1 cellular context compared by ENCODE assay signal in the genomic region with DNA sequence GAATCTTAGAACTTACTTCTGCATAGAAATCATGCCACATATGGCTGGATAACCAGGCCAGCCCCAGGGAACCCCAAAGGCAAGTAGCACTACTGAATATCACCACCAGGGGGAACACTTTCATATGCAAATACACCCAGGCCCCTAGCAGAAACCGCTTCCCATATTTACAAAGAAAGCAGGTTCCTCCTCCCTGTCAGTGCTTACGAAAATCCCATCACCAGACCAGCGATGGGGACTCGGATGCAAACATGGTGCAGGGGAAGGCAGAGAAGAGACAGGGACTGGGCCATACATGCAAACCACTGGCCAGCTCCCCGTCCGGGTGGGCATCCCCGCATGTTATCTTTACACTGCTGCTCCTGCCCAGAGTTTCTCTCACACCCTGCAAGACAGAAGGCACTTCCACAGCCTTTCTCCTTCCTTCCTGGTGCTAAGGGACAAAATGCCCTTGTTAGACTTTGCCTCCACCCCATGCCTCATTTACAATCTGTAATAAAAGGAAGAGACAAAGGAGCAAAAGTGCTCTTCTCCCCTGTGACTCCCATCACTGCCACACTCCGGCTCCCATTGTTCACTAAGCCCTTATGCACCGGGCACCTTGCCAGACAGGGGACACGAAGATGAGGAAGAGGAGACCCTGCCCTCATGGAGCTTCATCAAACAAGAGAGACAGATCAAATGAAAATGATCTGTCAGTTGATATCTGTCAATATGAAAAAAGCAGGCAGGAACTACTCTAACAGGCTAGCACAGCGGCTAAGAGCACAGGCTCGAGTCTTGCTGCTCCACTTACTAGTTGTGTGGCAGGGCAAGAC.
A peak's percentile ranks its signal among the peaks of the same experiment; 100 is the strongest.
TF ChIP-seq lines count a peak whose summit lies in the region.

No MANE protein-coding gene starts in this region.

TF ChIP-seq in HepG2, 621 proteins besides CTCF, POLR2A, EP300 and RAD21 (continued from another document and continues in another):
- TF ChIP-seq, protein P1, sequence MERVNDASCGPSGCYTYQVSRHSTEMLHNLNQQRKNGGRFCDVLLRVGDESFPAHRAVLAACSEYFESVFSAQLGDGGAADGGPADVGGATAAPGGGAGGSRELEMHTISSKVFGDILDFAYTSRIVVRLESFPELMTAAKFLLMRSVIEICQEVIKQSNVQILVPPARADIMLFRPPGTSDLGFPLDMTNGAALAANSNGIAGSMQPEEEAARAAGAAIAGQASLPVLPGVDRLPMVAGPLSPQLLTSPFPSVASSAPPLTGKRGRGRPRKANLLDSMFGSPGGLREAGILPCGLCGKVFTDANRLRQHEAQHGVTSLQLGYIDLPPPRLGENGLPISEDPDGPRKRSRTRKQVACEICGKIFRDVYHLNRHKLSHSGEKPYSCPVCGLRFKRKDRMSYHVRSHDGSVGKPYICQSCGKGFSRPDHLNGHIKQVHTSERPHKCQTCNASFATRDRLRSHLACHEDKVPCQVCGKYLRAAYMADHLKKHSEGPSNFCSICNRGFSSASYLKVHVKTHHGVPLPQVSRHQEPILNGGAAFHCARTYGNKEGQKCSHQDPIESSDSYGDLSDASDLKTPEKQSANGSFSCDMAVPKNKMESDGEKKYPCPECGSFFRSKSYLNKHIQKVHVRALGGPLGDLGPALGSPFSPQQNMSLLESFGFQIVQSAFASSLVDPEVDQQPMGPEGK (CRISPR knock-in tag; IDR thresholded peaks at IDR 0.05), result 0 out of 2 replicates have a peak, but pooled peaks have one; percentile 17
- no peak for TF ChIP-seq AGO2 (optimal IDR thresholded peaks at IDR 0.05; ENCODE audit: low read depth, low read length)
- no peak for TF ChIP-seq ZNF326 (CRISPR knock-in tag; IDR thresholded peaks at IDR 0.05; ENCODE audit: borderline replicate concordance)
- TF ChIP-seq, protein P2, sequence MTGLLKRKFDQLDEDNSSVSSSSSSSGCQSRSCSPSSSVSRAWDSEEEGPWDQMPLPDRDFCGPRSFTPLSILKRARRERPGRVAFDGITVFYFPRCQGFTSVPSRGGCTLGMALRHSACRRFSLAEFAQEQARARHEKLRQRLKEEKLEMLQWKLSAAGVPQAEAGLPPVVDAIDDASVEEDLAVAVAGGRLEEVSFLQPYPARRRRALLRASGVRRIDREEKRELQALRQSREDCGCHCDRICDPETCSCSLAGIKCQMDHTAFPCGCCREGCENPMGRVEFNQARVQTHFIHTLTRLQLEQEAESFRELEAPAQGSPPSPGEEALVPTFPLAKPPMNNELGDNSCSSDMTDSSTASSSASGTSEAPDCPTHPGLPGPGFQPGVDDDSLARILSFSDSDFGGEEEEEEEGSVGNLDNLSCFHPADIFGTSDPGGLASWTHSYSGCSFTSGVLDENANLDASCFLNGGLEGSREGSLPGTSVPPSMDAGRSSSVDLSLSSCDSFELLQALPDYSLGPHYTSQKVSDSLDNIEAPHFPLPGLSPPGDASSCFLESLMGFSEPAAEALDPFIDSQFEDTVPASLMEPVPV (CRISPR knock-in tag; IDR thresholded peaks at IDR 0.05), result no peak
- TF ChIP-seq, protein P3, sequence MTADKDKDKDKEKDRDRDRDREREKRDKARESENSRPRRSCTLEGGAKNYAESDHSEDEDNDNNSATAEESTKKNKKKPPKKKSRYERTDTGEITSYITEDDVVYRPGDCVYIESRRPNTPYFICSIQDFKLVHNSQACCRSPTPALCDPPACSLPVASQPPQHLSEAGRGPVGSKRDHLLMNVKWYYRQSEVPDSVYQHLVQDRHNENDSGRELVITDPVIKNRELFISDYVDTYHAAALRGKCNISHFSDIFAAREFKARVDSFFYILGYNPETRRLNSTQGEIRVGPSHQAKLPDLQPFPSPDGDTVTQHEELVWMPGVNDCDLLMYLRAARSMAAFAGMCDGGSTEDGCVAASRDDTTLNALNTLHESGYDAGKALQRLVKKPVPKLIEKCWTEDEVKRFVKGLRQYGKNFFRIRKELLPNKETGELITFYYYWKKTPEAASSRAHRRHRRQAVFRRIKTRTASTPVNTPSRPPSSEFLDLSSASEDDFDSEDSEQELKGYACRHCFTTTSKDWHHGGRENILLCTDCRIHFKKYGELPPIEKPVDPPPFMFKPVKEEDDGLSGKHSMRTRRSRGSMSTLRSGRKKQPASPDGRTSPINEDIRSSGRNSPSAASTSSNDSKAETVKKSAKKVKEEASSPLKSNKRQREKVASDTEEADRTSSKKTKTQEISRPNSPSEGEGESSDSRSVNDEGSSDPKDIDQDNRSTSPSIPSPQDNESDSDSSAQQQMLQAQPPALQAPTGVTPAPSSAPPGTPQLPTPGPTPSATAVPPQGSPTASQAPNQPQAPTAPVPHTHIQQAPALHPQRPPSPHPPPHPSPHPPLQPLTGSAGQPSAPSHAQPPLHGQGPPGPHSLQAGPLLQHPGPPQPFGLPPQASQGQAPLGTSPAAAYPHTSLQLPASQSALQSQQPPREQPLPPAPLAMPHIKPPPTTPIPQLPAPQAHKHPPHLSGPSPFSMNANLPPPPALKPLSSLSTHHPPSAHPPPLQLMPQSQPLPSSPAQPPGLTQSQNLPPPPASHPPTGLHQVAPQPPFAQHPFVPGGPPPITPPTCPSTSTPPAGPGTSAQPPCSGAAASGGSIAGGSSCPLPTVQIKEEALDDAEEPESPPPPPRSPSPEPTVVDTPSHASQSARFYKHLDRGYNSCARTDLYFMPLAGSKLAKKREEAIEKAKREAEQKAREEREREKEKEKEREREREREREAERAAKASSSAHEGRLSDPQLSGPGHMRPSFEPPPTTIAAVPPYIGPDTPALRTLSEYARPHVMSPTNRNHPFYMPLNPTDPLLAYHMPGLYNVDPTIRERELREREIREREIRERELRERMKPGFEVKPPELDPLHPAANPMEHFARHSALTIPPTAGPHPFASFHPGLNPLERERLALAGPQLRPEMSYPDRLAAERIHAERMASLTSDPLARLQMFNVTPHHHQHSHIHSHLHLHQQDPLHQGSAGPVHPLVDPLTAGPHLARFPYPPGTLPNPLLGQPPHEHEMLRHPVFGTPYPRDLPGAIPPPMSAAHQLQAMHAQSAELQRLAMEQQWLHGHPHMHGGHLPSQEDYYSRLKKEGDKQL (CRISPR knock-in tag; IDR thresholded peaks at IDR 0.05; ENCODE audit: low read depth), result no peak
- TF ChIP-seq ETV5 (CRISPR knock-in tag; IDR thresholded peaks at IDR 0.05; ENCODE audit: borderline replicate concordance), result no peak
- TF ChIP-seq ZKSCAN5 (CRISPR knock-in tag; IDR thresholded peaks at IDR 0.05), result no peak
- peak; percentile 96 for TF ChIP-seq SMC3 (IDR thresholded peaks at IDR 0.05; ENCODE audit: low read length)
- TF ChIP-seq ZNF180 (CRISPR knock-in tag; IDR thresholded peaks at IDR 0.05; ENCODE audit: borderline replicate concordance, low read depth), result no peak
- no peak for TF ChIP-seq FOXA1 (IDR thresholded peaks at IDR 0.05)
- TF ChIP-seq FOXA1 (CRISPR knock-in tag; IDR thresholded peaks at IDR 0.05), result peak; percentile 72
- TF ChIP-seq, protein P4, sequence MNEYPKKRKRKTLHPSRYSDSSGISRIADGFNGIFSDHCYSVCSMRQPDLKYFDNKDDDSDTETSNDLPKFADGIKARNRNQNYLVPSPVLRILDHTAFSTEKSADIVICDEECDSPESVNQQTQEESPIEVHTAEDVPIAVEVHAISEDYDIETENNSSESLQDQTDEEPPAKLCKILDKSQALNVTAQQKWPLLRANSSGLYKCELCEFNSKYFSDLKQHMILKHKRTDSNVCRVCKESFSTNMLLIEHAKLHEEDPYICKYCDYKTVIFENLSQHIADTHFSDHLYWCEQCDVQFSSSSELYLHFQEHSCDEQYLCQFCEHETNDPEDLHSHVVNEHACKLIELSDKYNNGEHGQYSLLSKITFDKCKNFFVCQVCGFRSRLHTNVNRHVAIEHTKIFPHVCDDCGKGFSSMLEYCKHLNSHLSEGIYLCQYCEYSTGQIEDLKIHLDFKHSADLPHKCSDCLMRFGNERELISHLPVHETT (CRISPR knock-in tag; conservative IDR thresholded peaks at IDR 0.05), result no peak
- TF ChIP-seq, protein P5, sequence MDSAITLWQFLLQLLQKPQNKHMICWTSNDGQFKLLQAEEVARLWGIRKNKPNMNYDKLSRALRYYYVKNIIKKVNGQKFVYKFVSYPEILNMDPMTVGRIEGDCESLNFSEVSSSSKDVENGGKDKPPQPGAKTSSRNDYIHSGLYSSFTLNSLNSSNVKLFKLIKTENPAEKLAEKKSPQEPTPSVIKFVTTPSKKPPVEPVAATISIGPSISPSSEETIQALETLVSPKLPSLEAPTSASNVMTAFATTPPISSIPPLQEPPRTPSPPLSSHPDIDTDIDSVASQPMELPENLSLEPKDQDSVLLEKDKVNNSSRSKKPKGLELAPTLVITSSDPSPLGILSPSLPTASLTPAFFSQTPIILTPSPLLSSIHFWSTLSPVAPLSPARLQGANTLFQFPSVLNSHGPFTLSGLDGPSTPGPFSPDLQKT (CRISPR knock-in tag; IDR thresholded peaks at IDR 0.05; ENCODE audit: borderline replicate concordance), result no peak
- TF ChIP-seq TEAD3 (CRISPR knock-in tag; optimal IDR thresholded peaks at IDR 0.05; ENCODE audit: borderline replicate concordance), result peak; percentile 22
- no peak for TF ChIP-seq POLR2AphosphoS2 (IDR thresholded peaks at IDR 0.05; ENCODE audit: low read depth, low read length)
- TF ChIP-seq, protein P6, sequence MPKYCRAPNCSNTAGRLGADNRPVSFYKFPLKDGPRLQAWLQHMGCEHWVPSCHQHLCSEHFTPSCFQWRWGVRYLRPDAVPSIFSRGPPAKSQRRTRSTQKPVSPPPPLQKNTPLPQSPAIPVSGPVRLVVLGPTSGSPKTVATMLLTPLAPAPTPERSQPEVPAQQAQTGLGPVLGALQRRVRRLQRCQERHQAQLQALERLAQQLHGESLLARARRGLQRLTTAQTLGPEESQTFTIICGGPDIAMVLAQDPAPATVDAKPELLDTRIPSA (CRISPR knock-in tag; IDR thresholded peaks at IDR 0.05; ENCODE audit: borderline replicate concordance), result no peak
- 0 out of 2 replicates have a peak, but pooled peaks have one; percentile 24 for TF ChIP-seq SALL1 (CRISPR knock-in tag; IDR thresholded peaks at IDR 0.05)
- peak; percentile 48; the same call in 1 of the 2 replicates for TF ChIP-seq ZMYM4 (CRISPR knock-in tag; IDR thresholded peaks at IDR 0.05)
- no peak for TF ChIP-seq ZNF790 (CRISPR knock-in tag; IDR thresholded peaks at IDR 0.05; ENCODE audit: borderline replicate concordance)
- TF ChIP-seq, protein P7, sequence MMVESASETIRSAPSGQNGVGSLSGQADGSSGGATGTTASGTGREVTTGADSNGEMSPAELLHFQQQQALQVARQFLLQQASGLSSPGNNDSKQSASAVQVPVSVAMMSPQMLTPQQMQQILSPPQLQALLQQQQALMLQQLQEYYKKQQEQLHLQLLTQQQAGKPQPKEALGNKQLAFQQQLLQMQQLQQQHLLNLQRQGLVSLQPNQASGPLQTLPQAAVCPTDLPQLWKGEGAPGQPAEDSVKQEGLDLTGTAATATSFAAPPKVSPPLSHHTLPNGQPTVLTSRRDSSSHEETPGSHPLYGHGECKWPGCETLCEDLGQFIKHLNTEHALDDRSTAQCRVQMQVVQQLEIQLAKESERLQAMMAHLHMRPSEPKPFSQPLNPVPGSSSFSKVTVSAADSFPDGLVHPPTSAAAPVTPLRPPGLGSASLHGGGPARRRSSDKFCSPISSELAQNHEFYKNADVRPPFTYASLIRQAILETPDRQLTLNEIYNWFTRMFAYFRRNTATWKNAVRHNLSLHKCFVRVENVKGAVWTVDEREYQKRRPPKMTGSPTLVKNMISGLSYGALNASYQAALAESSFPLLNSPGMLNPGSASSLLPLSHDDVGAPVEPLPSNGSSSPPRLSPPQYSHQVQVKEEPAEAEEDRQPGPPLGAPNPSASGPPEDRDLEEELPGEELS (CRISPR knock-in tag; IDR thresholded peaks at IDR 0.05), result no peak
- TF ChIP-seq, protein P8, sequence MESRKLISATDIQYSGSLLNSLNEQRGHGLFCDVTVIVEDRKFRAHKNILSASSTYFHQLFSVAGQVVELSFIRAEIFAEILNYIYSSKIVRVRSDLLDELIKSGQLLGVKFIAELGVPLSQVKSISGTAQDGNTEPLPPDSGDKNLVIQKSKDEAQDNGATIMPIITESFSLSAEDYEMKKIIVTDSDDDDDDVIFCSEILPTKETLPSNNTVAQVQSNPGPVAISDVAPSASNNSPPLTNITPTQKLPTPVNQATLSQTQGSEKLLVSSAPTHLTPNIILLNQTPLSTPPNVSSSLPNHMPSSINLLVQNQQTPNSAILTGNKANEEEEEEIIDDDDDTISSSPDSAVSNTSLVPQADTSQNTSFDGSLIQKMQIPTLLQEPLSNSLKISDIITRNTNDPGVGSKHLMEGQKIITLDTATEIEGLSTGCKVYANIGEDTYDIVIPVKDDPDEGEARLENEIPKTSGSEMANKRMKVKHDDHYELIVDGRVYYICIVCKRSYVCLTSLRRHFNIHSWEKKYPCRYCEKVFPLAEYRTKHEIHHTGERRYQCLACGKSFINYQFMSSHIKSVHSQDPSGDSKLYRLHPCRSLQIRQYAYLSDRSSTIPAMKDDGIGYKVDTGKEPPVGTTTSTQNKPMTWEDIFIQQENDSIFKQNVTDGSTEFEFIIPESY (CRISPR knock-in tag; IDR thresholded peaks at IDR 0.05), result peak; percentile 7; the same call in 1 of the 2 replicates
- TF ChIP-seq ZNF567 (CRISPR knock-in tag; IDR thresholded peaks at IDR 0.05; ENCODE audit: borderline replicate concordance), result no peak
- TF ChIP-seq ZBTB38 (CRISPR knock-in tag; IDR thresholded peaks at IDR 0.05), result no peak
- TF ChIP-seq, protein P9, sequence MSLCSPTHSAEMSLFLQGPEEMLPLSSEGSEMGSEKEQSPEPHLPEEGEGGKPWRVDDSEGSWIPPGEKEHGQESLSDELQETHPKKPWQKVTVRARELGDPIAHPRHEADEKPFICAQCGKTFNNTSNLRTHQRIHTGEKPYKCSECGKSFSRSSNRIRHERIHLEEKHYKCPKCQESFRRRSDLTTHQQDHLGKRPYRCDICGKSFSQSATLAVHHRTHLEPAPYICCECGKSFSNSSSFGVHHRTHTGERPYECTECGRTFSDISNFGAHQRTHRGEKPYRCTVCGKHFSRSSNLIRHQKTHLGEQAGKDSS (CRISPR knock-in tag; IDR thresholded peaks at IDR 0.05; ENCODE audit: borderline replicate concordance, low read depth), result 0 out of 2 replicates have a peak, but pooled peaks have one; percentile 39
- TF ChIP-seq TBX2 (CRISPR knock-in tag; IDR thresholded peaks at IDR 0.05; ENCODE audit: borderline replicate concordance), result no peak
